ENCODE assay signal across 18 cellular contexts in the genomic region with DNA sequence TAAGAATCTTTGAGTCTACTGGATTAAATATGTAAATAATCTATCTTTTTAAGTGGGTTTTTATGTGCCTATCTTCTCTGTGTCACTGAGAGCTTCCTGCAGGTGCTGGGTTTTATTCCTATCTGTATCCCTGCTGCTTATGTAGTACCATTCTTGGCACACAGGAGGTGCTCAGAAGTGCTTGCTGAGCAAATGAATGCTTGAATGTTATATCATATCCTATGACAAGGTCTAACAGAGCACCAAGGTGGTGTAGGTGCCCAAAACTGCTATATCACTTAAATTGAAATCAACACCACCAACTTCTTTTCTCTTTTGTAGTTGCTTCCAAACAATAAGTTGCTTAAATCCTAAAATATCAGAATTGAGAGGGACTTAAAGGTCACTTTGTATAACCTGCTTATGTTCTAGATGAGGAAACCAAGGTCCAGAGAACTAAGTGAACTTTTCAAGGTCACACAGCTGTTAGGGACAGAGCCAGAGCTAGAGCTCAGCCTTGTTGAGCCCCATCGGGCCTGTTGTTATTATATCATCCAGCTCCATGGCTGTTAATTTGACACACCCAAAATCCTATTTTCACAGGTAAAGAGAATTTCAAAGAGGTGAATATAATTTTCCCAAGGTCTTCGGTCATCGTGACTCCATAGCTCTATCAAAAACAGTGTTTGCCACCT. TPM values are rescaled to one million over a fixed set of nuclear protein-coding genes. Genes with fewer than 3 reads are reported as not detected.
DNase-seq lines count a peak whose midpoint lies in the region; ATAC-seq, FAIRE-seq and TF ChIP-seq lines count a peak whose summit lies in the region.
"Had no signal": no experiment of that assay in that cellular context is flagged by ENCODE, and none has a peak within 500 bp of the region (broad histone marks: within the 10 kb centered on the region; RNA-seq: fewer than 3 reads in every experiment).

No MANE protein-coding gene starts in this region.

- H3K4me1 ChIP-seq in left ventricle myocardium inferior: peaks cover 71% of the 10 kb centered on the region
- H3K4me1 ChIP-seq in KMS-11 (ENCODE audit: low read depth, poor library complexity, severe bottlenecking): peaks cover 36% of the 10 kb centered on the region
- no peaks in the 10 kb centered on the region for H3K4me1 ChIP-seq in GM12878 (ENCODE audit: control insufficient read depth, insufficient read depth, low read length)

- TF ChIP-seq RAD21 in GM12878 (IDR thresholded peaks at IDR 0.05; ENCODE audit: insufficient read depth, low read depth, low read length): no peak

- H3K79me2 ChIP-seq in KMS-11 (ENCODE audit: insufficient read depth, low read depth) (no peaks in the 10 kb centered on the region), GM12878 (ENCODE audit: control insufficient read depth, insufficient read depth, low read length) (no peaks in the 10 kb centered on the region)

- peak overlapping the region; percentile 84 for H3K27ac ChIP-seq in left ventricle myocardium inferior (replicated peaks)
- H3K27ac ChIP-seq in KMS-11: no peak overlapping the region
- H3K27ac ChIP-seq in GM12878 (ENCODE audit: control insufficient read depth, insufficient read depth): no peak overlapping the region

- H3K9me3 ChIP-seq in left ventricle myocardium inferior (replicated peaks) (no peaks in the 10 kb centered on the region), GM12878 (replicated peaks; ENCODE audit: control insufficient read depth, insufficient read depth, low read length) (no peaks in the 10 kb centered on the region)

- RAD21 ChIA-PET in GM12878 (lab: Charles Lee; ENCODE audit: unreplicated experiment): interaction anchor here (0.9 to 1.8 kb wide), 3 partner anchors 9 to 24 kb away, joined by 3 to 5 read pairs (median 4); no protein-coding TSS in a partner anchor

- no TSS peak for BruUV-seq in GM12878 (replicated peaks; lab: Mats Ljungman, UMichigan)

- peak; percentile 75 for FAIRE-seq in GM12878 (lab: Jason Lieb, UNC)

- H4K20me1 ChIP-seq in KMS-11 (ENCODE audit: insufficient read depth) (no peaks in the 10 kb centered on the region), GM12878 (ENCODE audit: control insufficient read depth, insufficient read depth) (no peaks in the 10 kb centered on the region)

- H3K9ac ChIP-seq in KMS-11: no peak overlapping the region
- no peak overlapping the region for H3K9ac ChIP-seq in GM12878 (ENCODE audit: control insufficient read depth, insufficient read depth, low read length)

- no peak overlapping the region for H3K4me3 Mint-ChIP-seq in stimulated activated naive B cell treated with anti-CD40 and anti-IgM and Interleukin-4, amounts not matched to agents 10 μg/mL and 1 μg/mL and 100 μg/mL, for 72 hours
- H3K4me3 Mint-ChIP-seq: activated CD4-positive, alpha-beta memory T cell treated with anti-CD3 and anti-CD28 coated beads, Interleukin-2, amount 10 ng/mL, durations not matched to agents 7 days and 5 days; activated naive CD4-positive, alpha-beta T cell treated with anti-CD3 and anti-CD28 coated beads, Interleukin-2, amount 10 ng/mL, durations not matched to agents 7 days and 5 days; T-helper 2 cell treated with Interferon-gamma antibody and Interleukin-4, amounts not matched to agents 5 μg/mL and 100 μg/mL, for 36 hours had no signal

- DNase-seq in left ventricle myocardium inferior (no peak), left ventricle myocardium superior (no peak), GM12878 (ENCODE audit: low read depth, low spot score) (no peak), sciatic nerve (ENCODE audit: low spot score) (no peak), NCI-H146 treated with DMSO at 0.1 percent for 48 hours (lab: John Stamatoyannopoulos, UW; ENCODE audit: unreplicated experiment) (no peak)
- DNase-seq in stimulated activated naive B cell treated with anti-CD40 and anti-IgM and Interleukin-4, amounts not matched to agents 10 μg/mL and 1 μg/mL and 100 μg/mL, for 72 hours: no peak
- DNase-seq: activated CD4-positive, alpha-beta memory T cell treated with anti-CD3 and anti-CD28 coated beads, Interleukin-2, amount 10 ng/mL, durations not matched to agents 7 days and 5 days; activated naive CD4-positive, alpha-beta T cell treated with anti-CD3 and anti-CD28 coated beads, Interleukin-2, amount 10 ng/mL, durations not matched to agents 7 days and 5 days; AML-193; caudate nucleus; GF-D8; mesenchymal stem cell; NCI-H1436 treated with DMSO at 0.1 percent for 48 hours; stimulated activated CD4-positive, alpha-beta T cell treated with anti-CD3 and anti-CD28 coated beads, Interleukin-4, amount 100 ng/mL, for 1 hour; stimulated activated naive CD4-positive, alpha-beta T cell treated with Interleukin-2 at 50 U/mL for 16 hours had no signal

- intact Hi-C loops in left ventricle myocardium inferior (cut with micrococcal nuclease): no loop called here
- intact Hi-C loops in left ventricle myocardium superior (cut with micrococcal nuclease): no loop called here
- intact Hi-C loops in GM12878 (cut with micrococcal nuclease; ENCODE audit: unreplicated experiment): no loop called here
- intact Hi-C loops in sciatic nerve (cut with DNase I): no loop called here

- no peaks in the 10 kb centered on the region for H3K36me3 Mint-ChIP-seq in stimulated activated naive B cell treated with anti-CD40 and anti-IgM and Interleukin-4, amounts not matched to agents 10 μg/mL and 1 μg/mL and 100 μg/mL, for 72 hours
- H3K36me3 Mint-ChIP-seq: activated naive CD4-positive, alpha-beta T cell treated with anti-CD3 and anti-CD28 coated beads, Interleukin-2, amount 10 ng/mL, durations not matched to agents 7 days and 5 days had no signal

- H3K36me3 ChIP-seq in left ventricle myocardium inferior (no peaks in the 10 kb centered on the region), KMS-11 (ENCODE audit: insufficient read depth) (no peaks in the 10 kb centered on the region), GM12878 (ENCODE audit: control insufficient read depth in 2 of 2, insufficient read depth in 2 of 2, low read length in 1 of 2) (no peaks in the 10 kb centered on the region)

- ATAC-seq in left ventricle myocardium superior: no peak
- peak; percentile 67 for ATAC-seq in GM12878
- ATAC-seq in stimulated activated naive B cell treated with anti-CD40 and anti-IgM and Interleukin-4, amounts not matched to agents 10 μg/mL and 1 μg/mL and 100 μg/mL, for 72 hours (replicated peaks): peak; percentile 46 to 57
- no peak for ATAC-seq in sciatic nerve
- no peak for ATAC-seq in HG02678 (IDR thresholded peaks at IDR 0.05; ENCODE audit: unreplicated experiment)

- POLR2A ChIA-PET in GM12878 (lab: Charles Lee): interaction anchor here (0.6 kb wide), 1 partner anchor 16 kb away, joined by 6 read pairs; no protein-coding TSS in a partner anchor

- 98% methylated on average over 3 of the region's 3 CpGs for WGBS in GM12878 (ENCODE audit: insufficient coverage, insufficient replicate concordance, low lambda C conversion rate, missing lambda C conversion rate)

- SMC1A ChIA-PET in GM12878 (lab: Charles Lee; ENCODE audit: uncharacterized antibody, unreplicated experiment): interaction anchor here (0.7 to 2.9 kb wide), 4 partner anchors 9 to 95 kb away, joined by 3 to 28 read pairs (median 4); no protein-coding TSS in a partner anchor

- no peaks in the 10 kb centered on the region for H3K9me3 Mint-ChIP-seq in stimulated activated naive B cell treated with anti-CD40 and anti-IgM and Interleukin-4, amounts not matched to agents 10 μg/mL and 1 μg/mL and 100 μg/mL, for 72 hours
- H3K9me3 Mint-ChIP-seq: activated CD4-positive, alpha-beta memory T cell treated with anti-CD3 and anti-CD28 coated beads, Interleukin-2, amount 10 ng/mL, durations not matched to agents 7 days and 5 days; activated naive CD4-positive, alpha-beta T cell treated with anti-CD3 and anti-CD28 coated beads, Interleukin-2, amount 10 ng/mL, durations not matched to agents 7 days and 5 days; T-helper 2 cell treated with Interferon-gamma antibody and Interleukin-4, amounts not matched to agents 5 μg/mL and 100 μg/mL, for 36 hours had no signal

- TF ChIP-seq CTCF in left ventricle myocardium inferior (IDR thresholded peaks at IDR 0.05; ENCODE audit: borderline replicate concordance) (no peak), KMS-11 (conservative IDR thresholded peaks at IDR 0.05; ENCODE audit: low read depth, low read length) (peak; percentile 43), GM12878 (IDR thresholded peaks at IDR 0.05 in 2 of 3, conservative IDR thresholded peaks at IDR 0.05 in 1 of 3; ENCODE audit: control insufficient read depth in 2 of 3, extremely low read depth in 1 of 3, insufficient read depth in 1 of 3, low read depth in 3 of 3, low read length in 3 of 3) (0 out of 6 replicates have a peak, but pooled peaks of 2 of the 3 experiments have one; percentile 3 to 21)

- no peaks in the 10 kb centered on the region for H3K27me3 Mint-ChIP-seq in stimulated activated naive B cell treated with anti-CD40 and anti-IgM and Interleukin-4, amounts not matched to agents 10 μg/mL and 1 μg/mL and 100 μg/mL, for 72 hours

- H3K4me2 ChIP-seq in KMS-11 (no peak overlapping the region), GM12878 (ENCODE audit: control insufficient read depth, insufficient read depth) (no peak overlapping the region)

- TF ChIP-seq POLR2A in GM12878 (IDR thresholded peaks at IDR 0.05; ENCODE audit: low read depth, low read length): no peak

- H3K4me1 Mint-ChIP-seq in stimulated activated naive B cell treated with anti-CD40 and anti-IgM and Interleukin-4, amounts not matched to agents 10 μg/mL and 1 μg/mL and 100 μg/mL, for 72 hours: peaks cover 3 to 4% of the 10 kb centered on the region in 2 donors

- H2AFZ ChIP-seq in KMS-11 (ENCODE audit: low read depth) (no peak overlapping the region), GM12878 (ENCODE audit: control insufficient read depth, low read depth, low read length) (no peak overlapping the region)

- H3K27me3 ChIP-seq in left ventricle myocardium inferior (ENCODE audit: low read depth) (no peaks in the 10 kb centered on the region), KMS-11 (ENCODE audit: insufficient read depth, low read depth) (no peaks in the 10 kb centered on the region), GM12878 (replicated peaks in 1 of 2; ENCODE audit: control insufficient read depth in 2 of 2, insufficient read depth in 2 of 2, low read length in 1 of 2) (no peaks in the 10 kb centered on the region; a peak in 1 of 4 replicates)

- H3K4me3 ChIP-seq in left ventricle myocardium inferior: no peak overlapping the region
- no peak overlapping the region for H3K4me3 ChIP-seq in KMS-11 (IDR thresholded peaks at IDR 0.05; ENCODE audit: insufficient read depth, low read depth, low read length)
- no peak overlapping the region for H3K4me3 ChIP-seq in GM12878

- no peak for TF ChIP-seq EP300 in GM12878 (IDR thresholded peaks at IDR 0.05; ENCODE audit: borderline replicate concordance in 1 of 2, control insufficient read depth in 1 of 2, low read depth in 2 of 2, low read length in 2 of 2)

- H3K27ac Mint-ChIP-seq in stimulated activated naive B cell treated with anti-CD40 and anti-IgM and Interleukin-4, amounts not matched to agents 10 μg/mL and 1 μg/mL and 100 μg/mL, for 72 hours: no peak overlapping the region
- H3K27ac Mint-ChIP-seq: activated CD4-positive, alpha-beta memory T cell treated with anti-CD3 and anti-CD28 coated beads, Interleukin-2, amount 10 ng/mL, durations not matched to agents 7 days and 5 days; activated naive CD4-positive, alpha-beta T cell treated with anti-CD3 and anti-CD28 coated beads, Interleukin-2, amount 10 ng/mL, durations not matched to agents 7 days and 5 days; T-helper 2 cell treated with Interferon-gamma antibody and Interleukin-4, amounts not matched to agents 5 μg/mL and 100 μg/mL, for 36 hours had no signal

- in situ Hi-C loops in GM12878 (cut with MboI): no loop called here

- CTCF ChIA-PET in GM12878 (lab: Yijun Ruan, JAX): interaction anchor here (32.0 to 50.9 kb wide), 2 partner anchors 12 to 14 kb away, joined by 939 read pairs; no protein-coding TSS in a partner anchor

RNA-seq across cellular contexts. Expression of a gene that starts 46.0 kb away (rescaled TPM):
- 19.2 TPM for total RNA-seq in left ventricle myocardium inferior
- 30.7 TPM for total RNA-seq in left ventricle myocardium superior
- total RNA-seq in GM12878 (2013; cell fraction: nucleolus; rRNA removed): 786 and 840 TPM in 2 replicates
- total RNA-seq in GM12878 (2014; rRNA removed): 173 and 180 TPM in 2 replicates
- 125 and 134 TPM in 2 replicates for total RNA-seq in GM12878 (2014; rRNA removed; fragmentation: Illumina TruSeq; extraction: Trizol)
- total RNA-seq in GM12878 (2021): 105 and 107 TPM in 2 replicates
- polyA plus RNA-seq in GM12878 (2011; ENCODE audit: low read depth): 92.3 TPM
- polyA plus RNA-seq in GM12878 (2011; rRNA removed): 174 and 236 TPM in 2 replicates
- 54.9 and 72.4 TPM in 2 replicates for polyA plus RNA-seq in GM12878 (2011; cell fraction: cytosol; rRNA removed)
- polyA plus RNA-seq in GM12878 (2011; cell fraction: nucleus; rRNA removed): 732 and 1,003 TPM in 2 replicates
- polyA plus RNA-seq in GM12878 (2012): 101 and 129 TPM in 2 replicates
- polyA plus RNA-seq in GM12878 (2014; fragmentation: Illumina TruSeq; extraction: Trizol): 119 and 153 TPM in 2 replicates
- polyA plus RNA-seq in GM12878 (2014; fragmentation: Nextera tagmentation; extraction: Ambion mirVana): 10 to 100 TPM; 22.2 to 39.8 TPM
- 127 and 135 TPM in 2 replicates for polyA plus RNA-seq in GM12878 (2014; rRNA removed)
- polyA plus RNA-seq in GM12878 (2016; fragmentation: Nextera tagmentation; extraction: Ambion mirVana): 100 to 1,000 TPM in 1 of 2 experiments, 10 to 100 TPM in 1; 85.1 to 111 TPM
- polyA minus RNA-seq in GM12878 (2011; rRNA and poly(A)+ RNA removed): 159 and 190 TPM in 2 replicates
- polyA minus RNA-seq in GM12878 (2011; cell fraction: cytosol; rRNA and poly(A)+ RNA removed): 50.1 and 54.2 TPM in 2 replicates
- 1,045 and 1,316 TPM in 2 replicates for polyA minus RNA-seq in GM12878 (2011; cell fraction: nucleus; rRNA and poly(A)+ RNA removed)
- total RNA-seq in sciatic nerve: 222 TPM

Comparison
In these comparisons a context has a peak if more than half of its experiments do, and no peak if none do; other contexts are left out.
1. ATAC-seq: peak in GM12878 (single experiment) and stimulated activated naive B cell treated with anti-CD40 and anti-IgM and Interleukin-4, amounts not matched to agents 10 μg/mL and 1 μg/mL and 100 μg/mL, for 72 hours (2 of 2); none in left ventricle myocardium superior (single experiment), sciatic nerve (single experiment) and HG02678 (single experiment).